Comparison of ENCODE assay signal across 7 cellular contexts in the genomic region with DNA sequence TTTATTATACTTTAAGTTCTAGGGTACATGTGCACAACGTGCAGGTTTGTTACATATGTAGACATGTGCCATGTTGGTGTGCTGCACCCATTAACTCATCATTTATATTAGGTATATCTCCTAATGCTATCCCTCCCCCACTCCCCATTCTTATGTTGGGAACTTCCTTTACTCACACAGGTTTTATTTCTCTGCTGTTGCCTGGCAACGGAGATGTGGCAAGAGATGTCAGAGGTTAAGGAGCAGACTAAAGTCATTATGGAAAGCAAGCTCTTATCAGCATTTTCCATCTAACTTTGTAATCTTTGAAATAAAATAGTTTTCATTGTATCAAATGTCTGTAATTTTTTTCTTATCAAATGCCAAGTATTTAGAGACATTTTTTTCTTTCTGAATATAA. TPM values are rescaled to one million over a fixed set of nuclear protein-coding genes. Genes with fewer than 3 reads are reported as not detected.
DNase-seq lines count a peak whose midpoint lies in the region; ATAC-seq and TF ChIP-seq lines count a peak whose summit lies in the region.
"Not testable (repeated sequence)": the region's sequence is repeated elsewhere in the genome, so short reads cannot be mapped to it uniquely, and the experiment has no call there.

No MANE protein-coding gene starts in this region.

- not testable (repeated sequence) for H3K9me3 ChIP-seq in iPS-18a (ENCODE audit: control insufficient read depth, low read depth, low read length); neural progenitor cell (ENCODE audit: low read depth)

- H3K4me1 ChIP-seq in GM23338 (ENCODE audit: insufficient read depth) = peaks cover 13% of the 10 kb centered on the region
- peaks cover 17% of the 10 kb centered on the region for H3K4me1 ChIP-seq in iPS-18a (ENCODE audit: control insufficient read depth, low read depth, low read length)
- H3K4me1 ChIP-seq in neural progenitor cell = not testable (repeated sequence)

- H3K36me3 ChIP-seq in GM23338 (ENCODE audit: insufficient read depth); iPS-18a (ENCODE audit: control insufficient read depth, low read depth, low read length); neural progenitor cell: not testable (repeated sequence)

- not testable (repeated sequence) for H3K27me3 ChIP-seq in GM23338 (ENCODE audit: insufficient read depth); iPS-18a (ENCODE audit: control insufficient read depth, insufficient read depth, low read length); neural progenitor cell

- not testable (repeated sequence) for H3K27ac Mint-ChIP-seq in GM23338, neural progenitor cell

- H3K4me2 ChIP-seq in GM23338, neural progenitor cell: not testable (repeated sequence)

- H3K27me3 Mint-ChIP-seq in GM23338 (ENCODE audit: insufficient read depth, low read depth, poor library complexity); neural progenitor cell (ENCODE audit: insufficient read depth, low read depth): not testable (repeated sequence)

- not testable (repeated sequence) for H3F3A ChIP-seq in GM23338 (replicated peaks; ENCODE audit: low read depth); neural progenitor cell (ENCODE audit: low read depth)

- H2AFZ ChIP-seq in GM23338; neural progenitor cell (replicated peaks): not testable (repeated sequence)

- not testable (repeated sequence) for H3K9me3 Mint-ChIP-seq in GM23338, neural progenitor cell

- not testable (repeated sequence) for H3K79me2 ChIP-seq in GM23338 (replicated peaks; ENCODE audit: insufficient read depth); neural progenitor cell (ENCODE audit: low read depth)

- not testable (repeated sequence) for TF ChIP-seq CTCF in GM23338 (conservative IDR thresholded peaks at IDR 0.05; ENCODE audit: low read depth in 2 of 2); neural progenitor cell (IDR thresholded peaks at IDR 0.05)

- H3K36me3 Mint-ChIP-seq in GM23338 (ENCODE audit: low read depth); neural progenitor cell: not testable (repeated sequence)

- not testable (repeated sequence) for H3K9me2 ChIP-seq in GM23338 (ENCODE audit: insufficient read depth)

- not testable (repeated sequence) for H3K4me3 Mint-ChIP-seq in GM23338, neural progenitor cell

- peak; percentile 90 for DNase-seq in GM23338 (ENCODE audit: low spot score)
- DNase-seq in MV-4-11 (lab: John Stamatoyannopoulos, UW) = peak; percentile 67
- DNase-seq in NOMO-1 treated with DMSO at 0.1 percent for 48 hours (lab: John Stamatoyannopoulos, UW; ENCODE audit: unreplicated experiment) = peak; percentile 79
- peak; percentile 7 for DNase-seq in amniotic epithelial cell (ENCODE audit: low read depth)
- DNase-seq in epithelial cell of prostate (ENCODE audit: low read depth, low spot score) = peak; percentile 12
- DNase-seq in neural progenitor cell (ENCODE audit: low spot score) = peak; percentile 13

- not testable (repeated sequence) for H3K27ac ChIP-seq in GM23338 (ENCODE audit: low read depth); epithelial cell of prostate; neural progenitor cell
- H3K27ac ChIP-seq in iPS-18a (ENCODE audit: low read length) = peak overlapping the region; percentile 22

- not testable (repeated sequence) for H4K20me1 ChIP-seq in GM23338 (replicated peaks; ENCODE audit: insufficient read depth); neural progenitor cell (ENCODE audit: low read depth)

- peak overlapping the region; percentile 21 for H3K9ac ChIP-seq in iPS-18a (ENCODE audit: low read length)
- H3K9ac ChIP-seq in neural progenitor cell = not testable (repeated sequence)

- H3K4me1 Mint-ChIP-seq in GM23338 (peaks cover 33% of the 10 kb centered on the region), neural progenitor cell (peaks cover 30% of the 10 kb centered on the region)

- not testable (repeated sequence) for H3K4me3 ChIP-seq in GM23338; iPS-18a (ENCODE audit: low read length); neural progenitor cell

- peak; percentile 72 for ATAC-seq in GM23338

RNA-seq across cellular contexts. Expression of a gene that starts 26.8 kb away (rescaled TPM):
- 11.7 and 17.0 TPM in 2 replicates for total RNA-seq in GM23338 (2014; rRNA removed; shearing (Covaris generic))
- 5.0 and 8.0 TPM in 2 replicates for polyA plus RNA-seq in GM23338 (2016; fragmentation: Nextera tagmentation; extraction: Ambion mirVana)
- 1.7 and 8.6 TPM in 2 replicates for total RNA-seq in neural progenitor cell (ENCODE audit: low replicate concordance)

Comparison
In these comparisons a context has a peak if more than half of its experiments do, and no peak if none do; other contexts are left out.
1. DNase-seq: peak in every context shown above with its lines; median percentile 90 in GM23338; 79 in NOMO-1 treated with DMSO at 0.1 percent for 48 hours; 67 in MV-4-11; 13 in neural progenitor cell; 12 in epithelial cell of prostate; 7 in amniotic epithelial cell.